In genomic region chr20:20407891-20408805, GRCh38 we compare ENCODE assay signal across 11 cellular contexts. TPM values are rescaled to one million over a fixed set of nuclear protein-coding genes. Genes with fewer than 3 reads are reported as not detected.
DNase-seq lines count a peak whose midpoint lies in the region; ATAC-seq lines count a peak whose summit lies in the region.
"Had no signal": no experiment of that assay in that cellular context is flagged by ENCODE, and none has a peak within 500 bp of the region (broad histone marks: within the 10 kb centered on the region; RNA-seq: fewer than 3 reads in every experiment).

No MANE protein-coding gene starts in this region.

- H3K27ac Mint-ChIP-seq in activated CD8-positive, alpha-beta memory T cell treated with anti-CD3 and anti-CD28 coated beads, Interleukin-2, amount 10 ng/mL, durations not matched to agents 7 days and 5 days = no peak overlapping the region

- H3K36me3 Mint-ChIP-seq in activated CD8-positive, alpha-beta memory T cell treated with anti-CD3 and anti-CD28 coated beads, Interleukin-2, amount 10 ng/mL, durations not matched to agents 7 days and 5 days = no peaks in the 10 kb centered on the region

- ATAC-seq in GM21825 (IDR thresholded peaks at IDR 0.05; ENCODE audit: unreplicated experiment) = no peak
- no peak for ATAC-seq in activated CD8-positive, alpha-beta memory T cell treated with anti-CD3 and anti-CD28 coated beads, Interleukin-2, amount 10 ng/mL, durations not matched to agents 7 days and 5 days
- ATAC-seq in HG03378 (IDR thresholded peaks at IDR 0.05; ENCODE audit: unreplicated experiment) = no peak

- CTCF ChIA-PET in activated CD8-positive, alpha-beta memory T cell treated with anti-CD3 and anti-CD28 coated beads, Interleukin-2, amount 10 ng/mL, durations not matched to agents 7 days and 5 days (lab: Charles Lee) = no interaction called here

- no peaks in the 10 kb centered on the region for H3K9me3 Mint-ChIP-seq in activated CD8-positive, alpha-beta memory T cell treated with anti-CD3 and anti-CD28 coated beads, Interleukin-2, amount 10 ng/mL, durations not matched to agents 7 days and 5 days (ENCODE audit: low read depth)

- no peak overlapping the region for H3K4me3 Mint-ChIP-seq in activated CD8-positive, alpha-beta memory T cell treated with anti-CD3 and anti-CD28 coated beads, Interleukin-2, amount 10 ng/mL, durations not matched to agents 7 days and 5 days

- H3K27me3 Mint-ChIP-seq in activated CD8-positive, alpha-beta memory T cell treated with anti-CD3 and anti-CD28 coated beads, Interleukin-2, amount 10 ng/mL, durations not matched to agents 7 days and 5 days = no peaks in the 10 kb centered on the region

- H3K4me1 Mint-ChIP-seq in activated CD8-positive, alpha-beta memory T cell treated with anti-CD3 and anti-CD28 coated beads, Interleukin-2, amount 10 ng/mL, durations not matched to agents 7 days and 5 days = peaks cover 4% of the 10 kb centered on the region

- DNase-seq in DMS 273 (lab: John Stamatoyannopoulos, UW; ENCODE audit: unreplicated experiment) = peak; percentile 93
- peak; percentile 49 for DNase-seq in M059J (ENCODE audit: low read depth)
- DNase-seq in SK-N-DZ (ENCODE audit: low spot score) = peak; percentile 69
- peak; percentile 58 for DNase-seq in inferior parietal cortex (ENCODE audit: extremely low spot score)
- DNase-seq in activated CD8-positive, alpha-beta memory T cell treated with anti-CD3 and anti-CD28 coated beads, Interleukin-2, amount 10 ng/mL, durations not matched to agents 7 days and 5 days = no peak
- DNase-seq in stimulated activated CD4-positive, alpha-beta T cell treated with anti-CD3 and anti-CD28 coated beads, Interleukin-1b, Interleukin-23, amount 100 ng/mL, for 48 hours = no peak
- DNase-seq: pancreas had no signal

RNA-seq across cellular contexts. Expression of gene INSM1, which starts 40.2 kb away (rescaled TPM):
- 0.20 and 1.2 TPM in 2 replicates for total RNA-seq in M059J (2014; rRNA removed; shearing (Covaris generic))
- polyA plus RNA-seq in SK-N-DZ (2014; cell fraction: cytosol; rRNA removed) = 41.4 and 43.7 TPM in 2 replicates
- polyA plus RNA-seq in SK-N-DZ (2014; cell fraction: nucleus; rRNA removed) = 21.3 and 26.6 TPM in 2 replicates
- total RNA-seq in activated CD8-positive, alpha-beta memory T cell treated with anti-CD3 and anti-CD28 coated beads, Interleukin-2, amount 10 ng/mL, durations not matched to agents 7 days and 5 days = under 1 TPM in 1 of 2 experiments, not detected in 1; 0.12 TPM
- total RNA-seq: SJSA1, thoracic aorta had no signal

Comparison
In these comparisons a context has a peak if more than half of its experiments do, and no peak if none do; other contexts are left out.
1. DNase-seq: peak in DMS 273 (single experiment), M059J (single experiment), SK-N-DZ (single experiment) and inferior parietal cortex (single experiment); none in activated CD8-positive, alpha-beta memory T cell treated with anti-CD3 and anti-CD28 coated beads, Interleukin-2, amount 10 ng/mL, durations not matched to agents 7 days and 5 days (single experiment) and stimulated activated CD4-positive, alpha-beta T cell treated with anti-CD3 and anti-CD28 coated beads, Interleukin-1b, Interleukin-23, amount 100 ng/mL, for 48 hours (single experiment).